20 cellular contexts compared by ENCODE assay signal in the genomic region with DNA sequence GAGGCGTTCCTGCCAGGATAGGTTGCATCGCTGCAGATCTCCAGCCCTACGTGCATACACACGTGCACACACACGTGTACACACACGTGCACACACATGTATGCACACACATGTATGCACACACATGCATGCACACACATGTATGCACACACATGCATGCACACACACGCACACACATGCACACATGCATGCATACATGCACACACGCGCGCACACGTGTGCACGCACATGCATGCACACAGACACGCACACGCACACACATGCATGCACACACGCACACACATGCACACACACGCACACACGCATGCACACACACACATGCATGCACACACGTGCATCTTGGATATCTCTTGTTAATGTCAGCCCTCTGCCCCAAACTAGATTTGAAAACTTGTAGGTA.
"Had no signal": no experiment of that assay in that cellular context is flagged by ENCODE, and none has a peak within 500 bp of the region (broad histone marks: within the 10 kb centered on the region; RNA-seq: fewer than 3 reads in every experiment).

No MANE protein-coding gene starts in this region.

- H3K36me3 ChIP-seq: esophagus muscularis mucosa, gastrocnemius medialis, heart right ventricle, neutrophil, stomach, thoracic aorta, transverse colon had no signal

- ATAC-seq: gastrocnemius medialis; heart right ventricle; left lobe of liver; natural killer cell treated with Interleukin-12 subunit alpha and Interleukin-12 subunit beta and Interleukin-15 and Interleukin-18, amount 100 ng/mL, for 72 hours had no signal

- H3K9me3 ChIP-seq: esophagus muscularis mucosa, gastrocnemius medialis, heart right ventricle, neutrophil, stomach, thoracic aorta, transverse colon had no signal

- H3K4me3 ChIP-seq: esophagus muscularis mucosa, gastrocnemius medialis, heart right ventricle, stomach, thoracic aorta, transverse colon had no signal

- H3K27ac ChIP-seq: epithelial cell of prostate, esophagus muscularis mucosa, gastrocnemius medialis, heart right ventricle, neutrophil, stomach, thoracic aorta, transverse colon had no signal

- DNase-seq: effector memory CD4-positive, alpha-beta T cell; gastrocnemius medialis; heart right ventricle; islet precursor cell; mammary epithelial cell; midbrain; posterior cingulate gyrus; small intestine; stimulated activated CD4-positive, alpha-beta T cell treated with anti-CD3 and anti-CD28 coated beads, Interleukin-12 subunit alpha, Interleukin-12 subunit beta, amount 100 ng/mL, for 4 hours; stimulated activated naive CD4-positive, alpha-beta T cell; stomach; substantia nigra; transverse colon had no signal

- FAIRE-seq: endometrium, small intestine had no signal

- H3K27me3 ChIP-seq: heart right ventricle had no signal
